2 cellular contexts compared by ENCODE assay signal in the genomic region with DNA sequence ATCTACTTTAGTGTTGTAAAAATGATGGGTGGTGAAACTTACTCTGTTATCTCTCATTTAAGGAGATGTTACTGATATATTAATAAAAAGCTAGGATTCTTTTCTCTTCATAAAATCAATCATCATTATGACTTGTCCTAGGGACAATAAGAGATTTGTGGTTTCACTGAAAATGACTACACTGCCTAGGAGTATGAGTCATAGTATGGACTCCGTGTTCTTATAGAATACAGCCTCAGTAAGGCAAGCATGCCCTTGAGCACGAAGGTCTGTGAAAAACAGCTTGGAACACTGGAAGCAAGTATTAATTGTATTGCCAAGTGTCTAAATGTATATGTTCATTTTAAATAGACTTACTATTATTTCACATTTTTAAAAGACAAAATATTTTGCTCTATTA.
A peak's percentile ranks its signal among the peaks of the same experiment; 100 is the strongest.
TF ChIP-seq lines count a peak whose summit lies in the region.

No MANE protein-coding gene starts in this region.

TF ChIP-seq in HEK293, 187 proteins besides CTCF, POLR2A, EP300 and RAD21:
- TF ChIP-seq, protein P1, sequence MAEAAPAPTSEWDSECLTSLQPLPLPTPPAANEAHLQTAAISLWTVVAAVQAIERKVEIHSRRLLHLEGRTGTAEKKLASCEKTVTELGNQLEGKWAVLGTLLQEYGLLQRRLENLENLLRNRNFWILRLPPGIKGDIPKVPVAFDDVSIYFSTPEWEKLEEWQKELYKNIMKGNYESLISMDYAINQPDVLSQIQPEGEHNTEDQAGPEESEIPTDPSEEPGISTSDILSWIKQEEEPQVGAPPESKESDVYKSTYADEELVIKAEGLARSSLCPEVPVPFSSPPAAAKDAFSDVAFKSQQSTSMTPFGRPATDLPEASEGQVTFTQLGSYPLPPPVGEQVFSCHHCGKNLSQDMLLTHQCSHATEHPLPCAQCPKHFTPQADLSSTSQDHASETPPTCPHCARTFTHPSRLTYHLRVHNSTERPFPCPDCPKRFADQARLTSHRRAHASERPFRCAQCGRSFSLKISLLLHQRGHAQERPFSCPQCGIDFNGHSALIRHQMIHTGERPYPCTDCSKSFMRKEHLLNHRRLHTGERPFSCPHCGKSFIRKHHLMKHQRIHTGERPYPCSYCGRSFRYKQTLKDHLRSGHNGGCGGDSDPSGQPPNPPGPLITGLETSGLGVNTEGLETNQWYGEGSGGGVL (tag by site-specific recombination; IDR thresholded peaks at IDR 0.05), result no peak
- TF ChIP-seq, protein P2, sequence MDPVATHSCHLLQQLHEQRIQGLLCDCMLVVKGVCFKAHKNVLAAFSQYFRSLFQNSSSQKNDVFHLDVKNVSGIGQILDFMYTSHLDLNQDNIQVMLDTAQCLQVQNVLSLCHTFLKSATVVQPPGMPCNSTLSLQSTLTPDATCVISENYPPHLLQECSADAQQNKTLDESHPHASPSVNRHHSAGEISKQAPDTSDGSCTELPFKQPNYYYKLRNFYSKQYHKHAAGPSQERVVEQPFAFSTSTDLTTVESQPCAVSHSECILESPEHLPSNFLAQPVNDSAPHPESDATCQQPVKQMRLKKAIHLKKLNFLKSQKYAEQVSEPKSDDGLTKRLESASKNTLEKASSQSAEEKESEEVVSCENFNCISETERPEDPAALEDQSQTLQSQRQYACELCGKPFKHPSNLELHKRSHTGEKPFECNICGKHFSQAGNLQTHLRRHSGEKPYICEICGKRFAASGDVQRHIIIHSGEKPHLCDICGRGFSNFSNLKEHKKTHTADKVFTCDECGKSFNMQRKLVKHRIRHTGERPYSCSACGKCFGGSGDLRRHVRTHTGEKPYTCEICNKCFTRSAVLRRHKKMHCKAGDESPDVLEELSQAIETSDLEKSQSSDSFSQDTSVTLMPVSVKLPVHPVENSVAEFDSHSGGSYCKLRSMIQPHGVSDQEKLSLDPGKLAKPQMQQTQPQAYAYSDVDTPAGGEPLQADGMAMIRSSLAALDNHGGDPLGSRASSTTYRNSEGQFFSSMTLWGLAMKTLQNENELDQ (tag by site-specific recombination; IDR thresholded peaks at IDR 0.05; ENCODE audit: low read depth), result no peak
- TF ChIP-seq ZNF140 (tag by site-specific recombination; IDR thresholded peaks at IDR 0.05), result no peak
- TF ChIP-seq MEIS1 (CRISPR knock-in tag; IDR thresholded peaks at IDR 0.05; ENCODE audit: borderline replicate concordance), result no peak
- TF ChIP-seq KLF16 (tag by site-specific recombination; IDR thresholded peaks at IDR 0.05), result no peak
- TF ChIP-seq ZNF366 (tag by site-specific recombination; conservative IDR thresholded peaks at IDR 0.05), result 0 out of 2 replicates have a peak, but pooled peaks have one; percentile 14

TF ChIP-seq in GM12878, 131 proteins besides CTCF, POLR2A, EP300 and RAD21:
- TF ChIP-seq RFX5 (IDR thresholded peaks at IDR 0.05; ENCODE audit: low read depth, low read length) (no peak), ZZZ3 (IDR thresholded peaks at IDR 0.05; ENCODE audit: control insufficient read depth, insufficient read length, low read depth) (no peak), CHD1 (IDR thresholded peaks at IDR 0.05; ENCODE audit: low read depth, low read length) (no peak), RAD51 (IDR thresholded peaks at IDR 0.05) (no peak), ZNF207 (IDR thresholded peaks at IDR 0.05; ENCODE audit: borderline replicate concordance) (no peak), IRF4 (IDR thresholded peaks at IDR 0.05; ENCODE audit: low read depth, low read length) (no peak), ZNF24 (IDR thresholded peaks at IDR 0.05) (no peak), EZH2 (IDR thresholded peaks at IDR 0.05; ENCODE audit: borderline replicate concordance, control insufficient read depth, low read depth, low read length) (no peak), IKZF2 (IDR thresholded peaks at IDR 0.05) (no peak), STAT1 (conservative IDR thresholded peaks at IDR 0.05) (no peak), BHLHE40 (IDR thresholded peaks at IDR 0.05; ENCODE audit: borderline replicate concordance in 1 of 2, low read depth in 2 of 2, low read length in 1 of 2) (no peak), TARDBP (IDR thresholded peaks at IDR 0.05; ENCODE audit: borderline replicate concordance) (no peak)
- TF ChIP-seq, protein P3, sequence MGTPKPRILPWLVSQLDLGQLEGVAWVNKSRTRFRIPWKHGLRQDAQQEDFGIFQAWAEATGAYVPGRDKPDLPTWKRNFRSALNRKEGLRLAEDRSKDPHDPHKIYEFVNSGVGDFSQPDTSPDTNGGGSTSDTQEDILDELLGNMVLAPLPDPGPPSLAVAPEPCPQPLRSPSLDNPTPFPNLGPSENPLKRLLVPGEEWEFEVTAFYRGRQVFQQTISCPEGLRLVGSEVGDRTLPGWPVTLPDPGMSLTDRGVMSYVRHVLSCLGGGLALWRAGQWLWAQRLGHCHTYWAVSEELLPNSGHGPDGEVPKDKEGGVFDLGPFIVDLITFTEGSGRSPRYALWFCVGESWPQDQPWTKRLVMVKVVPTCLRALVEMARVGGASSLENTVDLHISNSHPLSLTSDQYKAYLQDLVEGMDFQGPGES (IDR thresholded peaks at IDR 0.05), result no peak
- TF ChIP-seq, protein P4, sequence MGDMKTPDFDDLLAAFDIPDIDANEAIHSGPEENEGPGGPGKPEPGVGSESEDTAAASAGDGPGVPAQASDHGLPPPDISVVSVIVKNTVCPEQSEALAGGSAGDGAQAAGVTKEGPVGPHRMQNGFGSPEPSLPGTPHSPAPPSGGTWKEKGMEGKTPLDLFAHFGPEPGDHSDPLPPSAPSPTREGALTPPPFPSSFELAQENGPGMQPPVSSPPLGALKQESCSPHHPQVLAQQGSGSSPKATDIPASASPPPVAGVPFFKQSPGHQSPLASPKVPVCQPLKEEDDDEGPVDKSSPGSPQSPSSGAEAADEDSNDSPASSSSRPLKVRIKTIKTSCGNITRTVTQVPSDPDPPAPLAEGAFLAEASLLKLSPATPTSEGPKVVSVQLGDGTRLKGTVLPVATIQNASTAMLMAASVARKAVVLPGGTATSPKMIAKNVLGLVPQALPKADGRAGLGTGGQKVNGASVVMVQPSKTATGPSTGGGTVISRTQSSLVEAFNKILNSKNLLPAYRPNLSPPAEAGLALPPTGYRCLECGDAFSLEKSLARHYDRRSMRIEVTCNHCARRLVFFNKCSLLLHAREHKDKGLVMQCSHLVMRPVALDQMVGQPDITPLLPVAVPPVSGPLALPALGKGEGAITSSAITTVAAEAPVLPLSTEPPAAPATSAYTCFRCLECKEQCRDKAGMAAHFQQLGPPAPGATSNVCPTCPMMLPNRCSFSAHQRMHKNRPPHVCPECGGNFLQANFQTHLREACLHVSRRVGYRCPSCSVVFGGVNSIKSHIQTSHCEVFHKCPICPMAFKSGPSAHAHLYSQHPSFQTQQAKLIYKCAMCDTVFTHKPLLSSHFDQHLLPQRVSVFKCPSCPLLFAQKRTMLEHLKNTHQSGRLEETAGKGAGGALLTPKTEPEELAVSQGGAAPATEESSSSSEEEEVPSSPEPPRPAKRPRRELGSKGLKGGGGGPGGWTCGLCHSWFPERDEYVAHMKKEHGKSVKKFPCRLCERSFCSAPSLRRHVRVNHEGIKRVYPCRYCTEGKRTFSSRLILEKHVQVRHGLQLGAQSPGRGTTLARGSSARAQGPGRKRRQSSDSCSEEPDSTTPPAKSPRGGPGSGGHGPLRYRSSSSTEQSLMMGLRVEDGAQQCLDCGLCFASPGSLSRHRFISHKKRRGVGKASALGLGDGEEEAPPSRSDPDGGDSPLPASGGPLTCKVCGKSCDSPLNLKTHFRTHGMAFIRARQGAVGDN (IDR thresholded peaks at IDR 0.05), result no peak
